ENCODE assay signal across 17 cellular contexts in the genomic region with DNA sequence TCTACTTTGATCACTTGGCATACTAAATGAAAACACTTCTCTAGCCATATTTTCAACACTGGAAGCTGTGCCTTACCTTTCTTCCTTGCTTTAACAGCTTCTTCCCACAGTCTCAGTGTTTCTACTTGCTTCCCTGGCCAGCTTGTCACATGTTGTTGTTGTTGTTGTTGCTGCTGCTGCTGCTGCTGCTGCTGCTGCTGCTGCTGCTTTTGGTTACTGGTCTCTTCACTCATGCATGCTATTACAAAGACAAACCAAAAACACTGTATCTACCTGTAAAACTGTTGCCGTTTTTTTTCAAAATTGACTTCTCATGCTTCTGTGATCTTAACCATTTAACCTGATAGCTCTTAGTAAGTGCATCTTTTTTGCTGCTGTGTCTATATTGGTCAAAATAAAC. TPM values are rescaled to one million over a fixed set of nuclear protein-coding genes. Genes with fewer than 3 reads are reported as not detected.
DNase-seq lines count a peak whose midpoint lies in the region; ATAC-seq and TF ChIP-seq lines count a peak whose summit lies in the region.
"Had no signal": no experiment of that assay in that cellular context is flagged by ENCODE, and none has a peak within 500 bp of the region (broad histone marks: within the 10 kb centered on the region; RNA-seq: fewer than 3 reads in every experiment).

No MANE protein-coding gene starts in this region.

- BruUV-seq in Caco-2 (replicated peaks; lab: Mats Ljungman, UMichigan) = no TSS peak

- H3K36me3 Mint-ChIP-seq in CD8-positive, alpha-beta T cell = peaks cover 84% of the 10 kb centered on the region
- H3K36me3 Mint-ChIP-seq in Caco-2 (ENCODE audit: insufficient read depth, unreplicated experiment) = peaks cover 88% of the 10 kb centered on the region
- peaks cover 15 to 53% (median 24%) of the 10 kb centered on the region in 5 donors for H3K36me3 Mint-ChIP-seq in naive thymus-derived CD4-positive, alpha-beta T cell
- H3K36me3 Mint-ChIP-seq in activated CD8-positive, alpha-beta memory T cell treated with anti-CD3 and anti-CD28 coated beads, Interleukin-2, amount 10 ng/mL, durations not matched to agents 7 days and 5 days = peaks cover 58% of the 10 kb centered on the region

- H3K4me1 ChIP-seq in CD8-positive, alpha-beta T cell (ENCODE audit: insufficient read depth, low read length) = peaks cover 28% of the 10 kb centered on the region
- H3K4me1 ChIP-seq in Caco-2 = peaks cover 17% of the 10 kb centered on the region
- H3K4me1 ChIP-seq in naive thymus-derived CD4-positive, alpha-beta T cell (ENCODE audit: control insufficient read depth in 2 of 2, insufficient read depth in 2 of 2, low read length in 2 of 2) = peaks cover 18 to 28% of the 10 kb centered on the region in 2 donors
- peaks cover 80% of the 10 kb centered on the region for H3K4me1 ChIP-seq in psoas muscle
- H3K4me1 ChIP-seq: BE2C had no signal

- no peak for ATAC-seq in CD8-positive, alpha-beta T cell
- ATAC-seq in naive thymus-derived CD4-positive, alpha-beta T cell = no peak
- no peak for ATAC-seq in GM21447 (IDR thresholded peaks at IDR 0.05; ENCODE audit: unreplicated experiment)
- no peak for ATAC-seq in GM18520 (IDR thresholded peaks at IDR 0.05; ENCODE audit: unreplicated experiment)
- ATAC-seq in activated CD8-positive, alpha-beta memory T cell treated with anti-CD3 and anti-CD28 coated beads, Interleukin-2, amount 10 ng/mL, durations not matched to agents 7 days and 5 days = no peak
- no peak for ATAC-seq in psoas muscle
- ATAC-seq: A549, HCT116 had no signal

- H3K4me3 Mint-ChIP-seq in CD8-positive, alpha-beta T cell = no peak overlapping the region
- no peak overlapping the region for H3K4me3 Mint-ChIP-seq in Caco-2 (ENCODE audit: unreplicated experiment)
- no peak overlapping the region for H3K4me3 Mint-ChIP-seq in naive thymus-derived CD4-positive, alpha-beta T cell
- H3K4me3 Mint-ChIP-seq in activated CD8-positive, alpha-beta memory T cell treated with anti-CD3 and anti-CD28 coated beads, Interleukin-2, amount 10 ng/mL, durations not matched to agents 7 days and 5 days = no peak overlapping the region
- H3K4me3 Mint-ChIP-seq: CD4-positive, alpha-beta memory T cell had no signal

- no peak for TF ChIP-seq CTCF in CD8-positive, alpha-beta T cell (IDR thresholded peaks at IDR 0.05)
- TF ChIP-seq CTCF in Caco-2 (IDR thresholded peaks at IDR 0.05; ENCODE audit: insufficient read depth in 1 of 2, low read depth in 1 of 2, low read length in 1 of 2, severe bottlenecking in 1 of 2, unreplicated experiment in 1 of 2) (no peak), psoas muscle (IDR thresholded peaks at IDR 0.05) (no peak)

- peaks cover 41% of the 10 kb centered on the region for H3K36me3 ChIP-seq in CD8-positive, alpha-beta T cell (ENCODE audit: insufficient read depth, low read length)
- peaks cover 2% of the 10 kb centered on the region for H3K36me3 ChIP-seq in Caco-2 (ENCODE audit: control insufficient read depth, insufficient read depth, low read length)
- peaks cover 20 to 87% (median 23%) of the 10 kb centered on the region in 3 experiments for H3K36me3 ChIP-seq in naive thymus-derived CD4-positive, alpha-beta T cell (ENCODE audit: control insufficient read depth in 2 of 3, insufficient read depth in 3 of 3, low read length in 3 of 3)
- peaks cover 21 to 87% of the 10 kb centered on the region in 2 donors for H3K36me3 ChIP-seq in psoas muscle (ENCODE audit: insufficient read depth in 1 of 2, low read depth in 1 of 2)

- H3K4me1 Mint-ChIP-seq in CD8-positive, alpha-beta T cell (ENCODE audit: low read depth) = peaks cover 50% of the 10 kb centered on the region
- H3K4me1 Mint-ChIP-seq in Caco-2 (ENCODE audit: low read depth, unreplicated experiment) = peaks cover 31% of the 10 kb centered on the region
- peaks cover 31 to 55% (median 45%) of the 10 kb centered on the region in 7 donors for H3K4me1 Mint-ChIP-seq in naive thymus-derived CD4-positive, alpha-beta T cell
- peaks cover 25% of the 10 kb centered on the region for H3K4me1 Mint-ChIP-seq in activated CD8-positive, alpha-beta memory T cell treated with anti-CD3 and anti-CD28 coated beads, Interleukin-2, amount 10 ng/mL, durations not matched to agents 7 days and 5 days

- intact Hi-C loops in CD8-positive, alpha-beta T cell (cut with DNase I, micrococcal nuclease) = no loop called here
- intact Hi-C loops in Caco-2 (cut with micrococcal nuclease; ENCODE audit: unreplicated experiment) (no loop called here), psoas muscle (cut with DNase I) (no loop called here)
- intact Hi-C loops in naive thymus-derived CD4-positive, alpha-beta T cell (cut with micrococcal nuclease) = no loop called here

- H3K27me3 ChIP-seq in CD8-positive, alpha-beta T cell (ENCODE audit: insufficient read depth, low read length) = no peaks in the 10 kb centered on the region
- H3K27me3 ChIP-seq in Caco-2 (replicated peaks; ENCODE audit: control insufficient read depth, insufficient read depth, low read length) (no peaks in the 10 kb centered on the region), psoas muscle (ENCODE audit: insufficient read depth in 3 of 3, low read length in 2 of 3) (no peaks in the 10 kb centered on the region)
- no peaks in the 10 kb centered on the region for H3K27me3 ChIP-seq in naive thymus-derived CD4-positive, alpha-beta T cell (ENCODE audit: control insufficient read depth in 2 of 2, insufficient read depth in 2 of 2, low read length in 2 of 2)
- H3K27me3 ChIP-seq: BE2C had no signal

- WGBS in psoas muscle, 3 donors = 75 to 85% (median 77%) methylated on average over 1 of the region's 1 CpG

- CTCF ChIA-PET in CD8-positive, alpha-beta T cell (lab: Charles Lee) = no interaction called here
- CTCF ChIA-PET in Caco-2 (lab: Charles Lee) = interaction anchor here (0.5 kb wide), 1 partner anchor 30 kb away, joined by 3 read pairs; no protein-coding TSS in a partner anchor
- CTCF ChIA-PET in naive thymus-derived CD4-positive, alpha-beta T cell (lab: Charles Lee) = no interaction called here
- CTCF ChIA-PET in activated CD8-positive, alpha-beta memory T cell treated with anti-CD3 and anti-CD28 coated beads, Interleukin-2, amount 10 ng/mL, durations not matched to agents 7 days and 5 days (lab: Charles Lee) = interaction anchor here (1.2 to 4.0 kb wide), 2 partner anchors 20 to 121 kb away, joined by 3 to 20 read pairs; no protein-coding TSS in a partner anchor

- peak overlapping the region; percentile 79 for H3K27ac Mint-ChIP-seq in CD8-positive, alpha-beta T cell
- H3K27ac Mint-ChIP-seq in Caco-2 (ENCODE audit: unreplicated experiment) = peak overlapping the region; percentile 10
- H3K27ac Mint-ChIP-seq in naive thymus-derived CD4-positive, alpha-beta T cell = peak overlapping the region in 6 of 9 donors; percentile 21 to 62 (median 36)
- H3K27ac Mint-ChIP-seq in activated CD8-positive, alpha-beta memory T cell treated with anti-CD3 and anti-CD28 coated beads, Interleukin-2, amount 10 ng/mL, durations not matched to agents 7 days and 5 days = no peak overlapping the region

- no peaks in the 10 kb centered on the region for H3K27me3 Mint-ChIP-seq in CD8-positive, alpha-beta T cell (ENCODE audit: low read depth)
- no peaks in the 10 kb centered on the region for H3K27me3 Mint-ChIP-seq in Caco-2 (ENCODE audit: insufficient read depth, unreplicated experiment)
- H3K27me3 Mint-ChIP-seq in naive thymus-derived CD4-positive, alpha-beta T cell = no peaks in the 10 kb centered on the region
- H3K27me3 Mint-ChIP-seq in activated CD8-positive, alpha-beta memory T cell treated with anti-CD3 and anti-CD28 coated beads, Interleukin-2, amount 10 ng/mL, durations not matched to agents 7 days and 5 days = no peaks in the 10 kb centered on the region
- H3K27me3 Mint-ChIP-seq: CD4-positive, alpha-beta memory T cell had no signal

- no peak for DNase-seq in CD8-positive, alpha-beta T cell
- DNase-seq in Caco-2 (no peak), caudate nucleus (lab: John Stamatoyannopoulos, UW) (no peak), psoas muscle (no peak)
- no peak for DNase-seq in naive thymus-derived CD4-positive, alpha-beta T cell
- no peak for DNase-seq in activated CD8-positive, alpha-beta memory T cell treated with anti-CD3 and anti-CD28 coated beads, Interleukin-2, amount 10 ng/mL, durations not matched to agents 7 days and 5 days
- DNase-seq: BE2C; CD4-positive, alpha-beta memory T cell; DMS53; GF-D8; GM23248 had no signal

- H3K4me3 ChIP-seq in CD8-positive, alpha-beta T cell (ENCODE audit: low read depth, low read length) = no peak overlapping the region
- H3K4me3 ChIP-seq in Caco-2 (ENCODE audit: low read depth, low read length) = no peak overlapping the region
- no peak overlapping the region for H3K4me3 ChIP-seq in naive thymus-derived CD4-positive, alpha-beta T cell (ENCODE audit: low read length)
- H3K4me3 ChIP-seq in psoas muscle = no peak overlapping the region
- H3K4me3 ChIP-seq: A549, GM23248 had no signal

- POLR2A ChIA-PET in CD8-positive, alpha-beta T cell (lab: Charles Lee) = interaction anchor here (1.0 kb wide), 1 partner anchor 32 kb away, joined by 3 read pairs; no protein-coding TSS in a partner anchor
- POLR2A ChIA-PET in Caco-2 (lab: Charles Lee) = no interaction called here
- POLR2A ChIA-PET in naive thymus-derived CD4-positive, alpha-beta T cell (lab: Charles Lee) = interaction anchor here (0.6 kb wide), 1 partner anchor 1024 kb away, joined by 5 read pairs; no protein-coding TSS in a partner anchor

- H3K9me3 Mint-ChIP-seq in CD8-positive, alpha-beta T cell = no peaks in the 10 kb centered on the region
- no peaks in the 10 kb centered on the region for H3K9me3 Mint-ChIP-seq in Caco-2 (ENCODE audit: unreplicated experiment)
- no peaks in the 10 kb centered on the region for H3K9me3 Mint-ChIP-seq in naive thymus-derived CD4-positive, alpha-beta T cell
- no peaks in the 10 kb centered on the region for H3K9me3 Mint-ChIP-seq in activated CD8-positive, alpha-beta memory T cell treated with anti-CD3 and anti-CD28 coated beads, Interleukin-2, amount 10 ng/mL, durations not matched to agents 7 days and 5 days (ENCODE audit: low read depth)
- H3K9me3 Mint-ChIP-seq: CD4-positive, alpha-beta memory T cell had no signal

- no peaks in the 10 kb centered on the region for H3K9me3 ChIP-seq in CD8-positive, alpha-beta T cell (ENCODE audit: low read length)
- H3K9me3 ChIP-seq in Caco-2 (no peaks in the 10 kb centered on the region), psoas muscle (no peaks in the 10 kb centered on the region)
- H3K9me3 ChIP-seq in naive thymus-derived CD4-positive, alpha-beta T cell (ENCODE audit: control insufficient read depth in 2 of 3, low read length in 3 of 3) = no peaks in the 10 kb centered on the region
- H3K9me3 ChIP-seq: A549, BE2C had no signal

- no peak overlapping the region for H3K27ac ChIP-seq in CD8-positive, alpha-beta T cell (ENCODE audit: low read depth, low read length)
- H3K27ac ChIP-seq in caudate nucleus (ENCODE audit: low read depth, low read length) = peak overlapping the region; percentile 64
- no peak overlapping the region for H3K27ac ChIP-seq in naive thymus-derived CD4-positive, alpha-beta T cell (ENCODE audit: low read depth, low read length)
- no peak overlapping the region for H3K27ac ChIP-seq in psoas muscle
- H3K27ac ChIP-seq: C4-2B, GM23248, HL-60 had no signal

RNA-seq across cellular contexts. Expression of gene VEZF1, which starts 9.0 kb away (rescaled TPM):
- total RNA-seq in CD8-positive, alpha-beta T cell = 10 to 100 TPM; 45.2 to 46.6 TPM
- total RNA-seq in Caco-2 (2022) (52.1 and 54.9 TPM in 2 replicates), psoas muscle (10 to 100 TPM; 45.7 to 92.5 (median 70.7) TPM)
- total RNA-seq in naive thymus-derived CD4-positive, alpha-beta T cell = 10 to 100 TPM; 43.2 to 81.9 (median 46.3) TPM
- 10 to 100 TPM; 47.6 to 51.2 TPM for polyA plus RNA-seq in naive thymus-derived CD4-positive, alpha-beta T cell
- total RNA-seq in activated CD8-positive, alpha-beta memory T cell treated with anti-CD3 and anti-CD28 coated beads, Interleukin-2, amount 10 ng/mL, durations not matched to agents 7 days and 5 days = 10 to 100 TPM; 33.2 to 37.6 TPM
- polyA plus RNA-seq in psoas muscle = 10 to 100 TPM; 30.6 to 50.5 (median 36.6) TPM

RNA-seq across cellular contexts. Expression of gene CUEDC1, which starts 23.9 kb away (rescaled TPM):
- total RNA-seq in CD8-positive, alpha-beta T cell = under 1 TPM in 1 of 2 experiments, not detected in 1; 0.22 TPM
- 27.5 TPM in 2 replicates for total RNA-seq in Caco-2 (2022)
- total RNA-seq in naive thymus-derived CD4-positive, alpha-beta T cell = 1 to 10 TPM in 3 of 5 experiments, under 1 TPM in 2; 0.10 to 7.7 (median 1.0) TPM
- polyA plus RNA-seq in naive thymus-derived CD4-positive, alpha-beta T cell = not detected
- total RNA-seq in activated CD8-positive, alpha-beta memory T cell treated with anti-CD3 and anti-CD28 coated beads, Interleukin-2, amount 10 ng/mL, durations not matched to agents 7 days and 5 days = not detected
- 10 to 100 TPM; 31.1 to 67.2 (median 47.4) TPM for total RNA-seq in psoas muscle
- polyA plus RNA-seq in psoas muscle = 10 to 100 TPM; 28.0 to 56.5 (median 46.4) TPM
- polyA plus RNA-seq: CD4-positive, alpha-beta memory T cell had no signal

RNA-seq across cellular contexts. Expression of gene SRSF1, which starts 28.0 kb away (rescaled TPM):
- total RNA-seq in CD8-positive, alpha-beta T cell = 10 to 100 TPM; 79.2 to 94.1 TPM
- 308 and 325 TPM in 2 replicates for total RNA-seq in Caco-2 (2022)
- total RNA-seq in naive thymus-derived CD4-positive, alpha-beta T cell = 100 to 1,000 TPM; 115 to 362 (median 249) TPM
- polyA plus RNA-seq in naive thymus-derived CD4-positive, alpha-beta T cell = 10 to 100 TPM; 48.7 to 49.3 TPM
- total RNA-seq in activated CD8-positive, alpha-beta memory T cell treated with anti-CD3 and anti-CD28 coated beads, Interleukin-2, amount 10 ng/mL, durations not matched to agents 7 days and 5 days = 100 to 1,000 TPM; 365 to 418 TPM
- 100 to 1,000 TPM in 2 of 4 donors, 10 to 100 TPM in 2; 71.2 to 141 (median 100) TPM for total RNA-seq in psoas muscle
- polyA plus RNA-seq in psoas muscle = 100 to 1,000 TPM in 1 of 3 donors, 10 to 100 TPM in 2; 61.2 to 128 (median 93.7) TPM

Comparison
In these comparisons a context has a peak if more than half of its experiments do, and no peak if none do; other contexts are left out.
1. CTCF ChIA-PET loops: an anchor here in Caco-2 (0.5 kb wide) and activated CD8-positive, alpha-beta memory T cell treated with anti-CD3 and anti-CD28 coated beads, Interleukin-2, amount 10 ng/mL, durations not matched to agents 7 days and 5 days (1.2 to 4.0 kb wide); none called in CD8-positive, alpha-beta T cell and naive thymus-derived CD4-positive, alpha-beta T cell.